Comparison of ENCODE assay signal across 25 cellular contexts in the genomic region with DNA sequence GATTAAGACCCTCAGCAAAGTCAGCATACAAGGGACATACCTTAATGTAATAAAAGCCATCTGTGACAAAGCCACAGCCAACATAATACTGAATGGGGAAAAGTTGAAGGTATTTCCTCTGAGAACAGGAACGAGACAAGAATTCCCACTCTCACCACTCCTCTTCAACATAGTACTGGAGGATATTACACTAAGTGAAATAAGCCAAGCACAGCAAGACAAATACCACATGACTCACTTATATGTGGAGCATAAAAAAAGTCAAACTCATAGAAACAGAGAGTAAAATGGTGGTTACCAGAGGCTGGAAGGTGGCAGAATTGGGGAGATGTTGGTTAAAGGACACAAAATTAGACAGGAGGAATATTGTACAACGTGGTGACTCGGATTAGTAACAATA.
DNase-seq lines count a peak whose midpoint lies in the region; ATAC-seq and TF ChIP-seq lines count a peak whose summit lies in the region.
"Had no signal": no experiment of that assay in that cellular context is flagged by ENCODE, and none has a peak within 500 bp of the region (broad histone marks: within the 10 kb centered on the region; RNA-seq: fewer than 3 reads in every experiment).

No MANE protein-coding gene starts in this region.

- H3K79me2 ChIP-seq in osteoblast (ENCODE audit: insufficient read depth, low read length), result no peaks in the 10 kb centered on the region

- no peak overlapping the region for H3K27ac ChIP-seq in osteoblast (ENCODE audit: low read depth, low read length)
- H3K27ac ChIP-seq: A549, BLaER1 had no signal

- H4K20me1 ChIP-seq in osteoblast (ENCODE audit: insufficient read depth, low read length), result no peaks in the 10 kb centered on the region
- H4K20me1 ChIP-seq: BLaER1 had no signal

- peak overlapping the region; percentile 57 for H2AFZ ChIP-seq in osteoblast (ENCODE audit: low read length)

- no peak overlapping the region for H3K4me3 Mint-ChIP-seq in activated T-helper 17 cell treated with anti-CD3 and anti-CD28 coated beads, Interleukin-2, amount 50 U/mL, for 72 hours
- H3K4me3 Mint-ChIP-seq: CD4-positive, alpha-beta memory T cell had no signal

- no peak overlapping the region for H3K4me2 ChIP-seq in osteoblast (ENCODE audit: insufficient read depth, low read length)
- H3K4me2 ChIP-seq: A549, BLaER1 had no signal

- no peak for TF ChIP-seq CTCF in epithelial cell of esophagus (IDR thresholded peaks at IDR 0.05; ENCODE audit: insufficient read depth, low read depth, low read length, missing control alignments)
- TF ChIP-seq CTCF in osteoblast (IDR thresholded peaks at IDR 0.05; ENCODE audit: extremely low read depth, low read depth, low read length), result no peak

- no peaks in the 10 kb centered on the region for H3K36me3 ChIP-seq in osteoblast (ENCODE audit: insufficient read depth, low read length)
- H3K36me3 ChIP-seq: BLaER1, MG63 had no signal

- no peaks in the 10 kb centered on the region for H3K36me3 Mint-ChIP-seq in activated T-helper 17 cell treated with anti-CD3 and anti-CD28 coated beads, Interleukin-2, amount 50 U/mL, for 72 hours (ENCODE audit: low read depth)
- H3K36me3 Mint-ChIP-seq: CD4-positive, alpha-beta memory T cell; IgD-negative memory B cell had no signal

- H3K27me3 ChIP-seq in osteoblast (ENCODE audit: insufficient read depth, low read length), result no peaks in the 10 kb centered on the region
- H3K27me3 ChIP-seq: BLaER1, MG63 had no signal

- H3K9me3 ChIP-seq in osteoblast (ENCODE audit: low read depth, low read length), result no peaks in the 10 kb centered on the region
- H3K9me3 ChIP-seq: A549, BLaER1, MG63 had no signal

- H3K4me1 ChIP-seq in osteoblast (ENCODE audit: insufficient read depth, low read length), result peaks cover 14% of the 10 kb centered on the region
- H3K4me1 ChIP-seq: BLaER1 had no signal

- ATAC-seq in activated T-helper 17 cell treated with anti-CD3 and anti-CD28 coated beads, Interleukin-2, amount 50 U/mL, for 72 hours (replicated peaks), result peak; percentile 34
- ATAC-seq in SK-N-SH treated with all-trans-retinoic acid at 6 μM for 48 hours, result no peak
- ATAC-seq: A549 had no signal

- DNase-seq in EH (ENCODE audit: low read depth) (peak; percentile 51), epithelial cell of esophagus (ENCODE audit: low read depth) (peak; percentile 14), osteoblast (ENCODE audit: insufficient read length, low spot score, missing footprints) (no peak), cortex of kidney (lab: John Stamatoyannopoulos, UW) (no peak), NCI-H1092 treated with DMSO at 0.1 percent for 48 hours (lab: John Stamatoyannopoulos, UW) (no peak)
- no peak for DNase-seq in stimulated activated naive CD4-positive, alpha-beta T cell treated with Interleukin-2 at 50 U/mL for 16 hours (lab: John Stamatoyannopoulos, UW)
- DNase-seq: Calu3; CD4-positive, alpha-beta memory T cell; DMS79; GDM1; HCEC 1CT; Kasumi-1; MG63; NCI-H1048; NCI-H1436 treated with DMSO at 0.1 percent for 48 hours; NCI-H2029 treated with DMSO at 0.1 percent for 48 hours; NCI-H2171; NCI-H526 treated with DMSO at 0.1 percent for 48 hours; NK-92 treated with Interleukin-12 subunit alpha and Interleukin-12 subunit beta, amount 100 ng/mL, for 24 hours; Right ventricle myocardium superior had no signal

- H3K27ac Mint-ChIP-seq in activated T-helper 17 cell treated with anti-CD3 and anti-CD28 coated beads, Interleukin-2, amount 50 U/mL, for 72 hours, result no peak overlapping the region
- H3K27ac Mint-ChIP-seq: CD4-positive, alpha-beta memory T cell; IgD-negative memory B cell had no signal

- H3K4me3 ChIP-seq in epithelial cell of esophagus (ENCODE audit: low read length), result no peak overlapping the region
- no peak overlapping the region for H3K4me3 ChIP-seq in osteoblast (ENCODE audit: insufficient read depth, low read length)
- H3K4me3 ChIP-seq: A549, BLaER1, MG63 had no signal

- peaks cover 7% of the 10 kb centered on the region for H3K27me3 Mint-ChIP-seq in activated T-helper 17 cell treated with anti-CD3 and anti-CD28 coated beads, Interleukin-2, amount 50 U/mL, for 72 hours

- H3K9me3 Mint-ChIP-seq in activated T-helper 17 cell treated with anti-CD3 and anti-CD28 coated beads, Interleukin-2, amount 50 U/mL, for 72 hours, result no peaks in the 10 kb centered on the region

- peaks cover 8% of the 10 kb centered on the region for H3K4me1 Mint-ChIP-seq in activated T-helper 17 cell treated with anti-CD3 and anti-CD28 coated beads, Interleukin-2, amount 50 U/mL, for 72 hours

TF ChIP-seq in SK-N-SH treated with all-trans-retinoic acid at 6 μM for 48 hours, 23 proteins besides CTCF, POLR2A, EP300 and RAD21:
- TF ChIP-seq GLIS3 (CRISPR knock-in tag; IDR thresholded peaks at IDR 0.05) (no peak), SNAI2 (CRISPR knock-in tag; IDR thresholded peaks at IDR 0.05) (no peak), ESRRG (CRISPR knock-in tag; IDR thresholded peaks at IDR 0.05) (no peak), BACH2 (CRISPR knock-in tag; IDR thresholded peaks at IDR 0.05; ENCODE audit: borderline replicate concordance) (no peak), ZFP3 (CRISPR knock-in tag; IDR thresholded peaks at IDR 0.05) (no peak), OSR1 (CRISPR knock-in tag; IDR thresholded peaks at IDR 0.05) (no peak), CSDC2 (CRISPR knock-in tag; IDR thresholded peaks at IDR 0.05) (no peak), ZFP30 (CRISPR knock-in tag; IDR thresholded peaks at IDR 0.05) (no peak), ZNF565 (CRISPR knock-in tag; conservative IDR thresholded peaks at IDR 0.05; ENCODE audit: low read depth) (no peak), ARNTL (CRISPR knock-in tag; IDR thresholded peaks at IDR 0.05; ENCODE audit: borderline replicate concordance, low read depth) (no peak), RARB (CRISPR knock-in tag; IDR thresholded peaks at IDR 0.05) (no peak), TOX (CRISPR knock-in tag; IDR thresholded peaks at IDR 0.05; ENCODE audit: borderline replicate concordance) (no peak), ISL1 (CRISPR knock-in tag; IDR thresholded peaks at IDR 0.05) (no peak), ZC3H10 (CRISPR knock-in tag; IDR thresholded peaks at IDR 0.05) (no peak)
- TF ChIP-seq, protein P1, sequence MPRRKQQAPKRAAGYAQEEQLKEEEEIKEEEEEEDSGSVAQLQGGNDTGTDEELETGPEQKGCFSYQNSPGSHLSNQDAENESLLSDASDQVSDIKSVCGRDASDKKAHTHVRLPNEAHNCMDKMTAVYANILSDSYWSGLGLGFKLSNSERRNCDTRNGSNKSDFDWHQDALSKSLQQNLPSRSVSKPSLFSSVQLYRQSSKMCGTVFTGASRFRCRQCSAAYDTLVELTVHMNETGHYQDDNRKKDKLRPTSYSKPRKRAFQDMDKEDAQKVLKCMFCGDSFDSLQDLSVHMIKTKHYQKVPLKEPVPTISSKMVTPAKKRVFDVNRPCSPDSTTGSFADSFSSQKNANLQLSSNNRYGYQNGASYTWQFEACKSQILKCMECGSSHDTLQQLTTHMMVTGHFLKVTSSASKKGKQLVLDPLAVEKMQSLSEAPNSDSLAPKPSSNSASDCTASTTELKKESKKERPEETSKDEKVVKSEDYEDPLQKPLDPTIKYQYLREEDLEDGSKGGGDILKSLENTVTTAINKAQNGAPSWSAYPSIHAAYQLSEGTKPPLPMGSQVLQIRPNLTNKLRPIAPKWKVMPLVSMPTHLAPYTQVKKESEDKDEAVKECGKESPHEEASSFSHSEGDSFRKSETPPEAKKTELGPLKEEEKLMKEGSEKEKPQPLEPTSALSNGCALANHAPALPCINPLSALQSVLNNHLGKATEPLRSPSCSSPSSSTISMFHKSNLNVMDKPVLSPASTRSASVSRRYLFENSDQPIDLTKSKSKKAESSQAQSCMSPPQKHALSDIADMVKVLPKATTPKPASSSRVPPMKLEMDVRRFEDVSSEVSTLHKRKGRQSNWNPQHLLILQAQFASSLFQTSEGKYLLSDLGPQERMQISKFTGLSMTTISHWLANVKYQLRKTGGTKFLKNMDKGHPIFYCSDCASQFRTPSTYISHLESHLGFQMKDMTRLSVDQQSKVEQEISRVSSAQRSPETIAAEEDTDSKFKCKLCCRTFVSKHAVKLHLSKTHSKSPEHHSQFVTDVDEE (CRISPR knock-in tag; IDR thresholded peaks at IDR 0.05), result no peak
- TF ChIP-seq, protein P2, sequence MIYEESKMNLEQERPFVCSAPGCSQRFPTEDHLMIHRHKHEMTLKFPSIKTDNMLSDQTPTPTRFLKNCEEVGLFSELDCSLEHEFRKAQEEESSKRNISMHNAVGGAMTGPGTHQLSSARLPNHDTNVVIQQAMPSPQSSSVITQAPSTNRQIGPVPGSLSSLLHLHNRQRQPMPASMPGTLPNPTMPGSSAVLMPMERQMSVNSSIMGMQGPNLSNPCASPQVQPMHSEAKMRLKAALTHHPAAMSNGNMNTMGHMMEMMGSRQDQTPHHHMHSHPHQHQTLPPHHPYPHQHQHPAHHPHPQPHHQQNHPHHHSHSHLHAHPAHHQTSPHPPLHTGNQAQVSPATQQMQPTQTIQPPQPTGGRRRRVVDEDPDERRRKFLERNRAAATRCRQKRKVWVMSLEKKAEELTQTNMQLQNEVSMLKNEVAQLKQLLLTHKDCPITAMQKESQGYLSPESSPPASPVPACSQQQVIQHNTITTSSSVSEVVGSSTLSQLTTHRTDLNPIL (CRISPR knock-in tag; IDR thresholded peaks at IDR 0.05; ENCODE audit: low read depth), result no peak
TF ChIP-seq in SK-N-SH treated with all-trans-retinoic acid at 6 μM for 48 hours: peak in this region for 0.

Comparison
In these comparisons a context has a peak if more than half of its experiments do, and no peak if none do; other contexts are left out.
1. DNase-seq: peak in EH (single experiment) and epithelial cell of esophagus (single experiment); none in osteoblast (single experiment), cortex of kidney (single experiment), NCI-H1092 treated with DMSO at 0.1 percent for 48 hours (single experiment) and stimulated activated naive CD4-positive, alpha-beta T cell treated with Interleukin-2 at 50 U/mL for 16 hours (single experiment).